21 cellular contexts compared by ENCODE assay signal in the genomic region with DNA sequence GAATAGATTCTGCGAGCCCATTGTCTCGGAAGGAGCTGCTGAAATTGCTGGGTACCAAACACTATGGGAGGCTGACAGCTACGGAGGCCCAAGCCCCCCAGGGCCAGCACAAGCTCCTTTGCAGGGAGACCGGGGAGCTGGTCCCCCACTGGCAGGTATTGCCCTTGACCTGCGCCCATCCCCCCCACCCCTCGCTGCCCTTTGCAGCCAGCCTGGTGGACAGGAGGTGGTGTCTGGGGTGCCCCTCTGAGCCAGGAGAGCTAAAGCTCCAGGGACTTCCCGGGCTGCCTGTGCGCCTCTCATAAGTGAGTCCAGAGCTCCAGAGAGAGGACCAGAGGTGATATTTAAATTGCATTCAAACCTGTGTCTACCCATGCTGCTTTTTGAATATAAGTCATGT. TPM values are rescaled to one million over a fixed set of nuclear protein-coding genes. Genes with fewer than 3 reads are reported as not detected.
A peak's percentile ranks its signal among the peaks of the same experiment; 100 is the strongest.
DNase-seq lines count a peak whose midpoint lies in the region; ATAC-seq and TF ChIP-seq lines count a peak whose summit lies in the region.
"Had no signal": no experiment of that assay in that cellular context is flagged by ENCODE, and none has a peak within 500 bp of the region (broad histone marks: within the 10 kb centered on the region; RNA-seq: fewer than 3 reads in every experiment).

No MANE protein-coding gene starts in this region.

- WGBS in heart left ventricle, 4 donors: 66 to 86% (median 77%) methylated on average over 6 to 8 of the region's 8 CpGs

- peak overlapping the region in 7 of 12 donors; percentile 8 to 49 (median 34) for H3K4me3 ChIP-seq in heart left ventricle
- no peak overlapping the region for H3K4me3 ChIP-seq in lower lobe of right lung
- no peak overlapping the region for H3K4me3 ChIP-seq in rectal smooth muscle tissue (ENCODE audit: low read length)
- H3K4me3 ChIP-seq in vagina: no peak overlapping the region
- H3K4me3 ChIP-seq: gastrocnemius medialis, lung had no signal

- no peak overlapping the region for H3K4me3 Mint-ChIP-seq in T-cell
- H3K4me3 Mint-ChIP-seq: natural killer cell treated with Interleukin-12 subunit alpha and Interleukin-12 subunit beta and Interleukin-15 and Interleukin-18, amount 100 ng/mL, for 72 hours; T-helper 1 cell treated with Interleukin-12 subunit alpha and Interleukin-12 subunit beta and Interleukin-4 antibody, amounts not matched to agents 30 μg/mL and 1 μg/mL, for 36 hours had no signal

- TF ChIP-seq CTCF in heart left ventricle (IDR thresholded peaks at IDR 0.05) (no peak), lower lobe of right lung (IDR thresholded peaks at IDR 0.05) (no peak), vagina (IDR thresholded peaks at IDR 0.05) (no peak)

- H3K36me3 ChIP-seq in heart left ventricle (peaks cover 0 to 31% (median 0%) of the 10 kb centered on the region in 9 donors), lower lobe of right lung (no peaks in the 10 kb centered on the region), rectal smooth muscle tissue (ENCODE audit: control insufficient read depth, insufficient read depth, low read length) (peaks cover 8% of the 10 kb centered on the region), vagina (peaks cover 0 to 5% of the 10 kb centered on the region in 2 donors)
- H3K36me3 ChIP-seq: gastrocnemius medialis had no signal

- no peak overlapping the region for H3K9ac ChIP-seq in rectal smooth muscle tissue (ENCODE audit: low read length)
- H3K9ac ChIP-seq: KMS-11 had no signal

- H3K4me1 Mint-ChIP-seq in T-cell: peaks cover 0 to 7% (median 6%) of the 10 kb centered on the region in 3 donors

- ATAC-seq in heart left ventricle (no peak), lower lobe of right lung (no peak), HG02852 (IDR thresholded peaks at IDR 0.05; ENCODE audit: unreplicated experiment) (no peak), T-cell (replicated peaks in 1 of 4) (no peak)
- ATAC-seq: gastrocnemius medialis; natural killer cell treated with Interleukin-12 subunit alpha and Interleukin-12 subunit beta and Interleukin-15 and Interleukin-18, amount 100 ng/mL, for 72 hours had no signal

- H3K27me3 ChIP-seq in heart left ventricle (peaks cover 0 to 17% (median 0%) of the 10 kb centered on the region in 9 donors), lower lobe of right lung (ENCODE audit: low read depth) (peaks cover 7% of the 10 kb centered on the region), rectal smooth muscle tissue (ENCODE audit: control insufficient read depth, insufficient read depth, low read length) (no peaks in the 10 kb centered on the region), vagina (no peaks in the 10 kb centered on the region)

- H3K9me3 ChIP-seq in heart left ventricle (no peaks in the 10 kb centered on the region), lower lobe of right lung (no peaks in the 10 kb centered on the region), vagina (no peaks in the 10 kb centered on the region)
- H3K9me3 ChIP-seq: gastrocnemius medialis had no signal

- TF ChIP-seq POLR2A in heart left ventricle (IDR thresholded peaks at IDR 0.05) (no peak), vagina (IDR thresholded peaks at IDR 0.05) (no peak)

- intact Hi-C loops in heart left ventricle (cut with DNase I): loop anchor here in 6 of 10 donors (1.0 to 10.0 kb wide), 5 partner anchors 25 to 157 kb away; no protein-coding TSS in a partner anchor
- intact Hi-C loops in cardiac septum (cut with DNase I): loop anchor here (1.0 to 10.0 kb wide), 3 partner anchors 25 to 157 kb away; no protein-coding TSS in a partner anchor
- intact Hi-C loops in lower lobe of right lung (cut with DNase I): no loop called here
- intact Hi-C loops in vagina (cut with DNase I): loop anchor here (5.0 kb wide), 1 partner anchor 54 kb away; no protein-coding TSS in a partner anchor

- no peaks in the 10 kb centered on the region for H3K36me3 Mint-ChIP-seq in T-cell
- H3K36me3 Mint-ChIP-seq: natural killer cell treated with Interleukin-12 subunit alpha and Interleukin-12 subunit beta and Interleukin-15 and Interleukin-18, amount 100 ng/mL, for 72 hours had no signal

- DNase-seq in heart left ventricle (no peak), cardiac septum (ENCODE audit: low spot score) (no peak), lower lobe of right lung (no peak), vagina (ENCODE audit: extremely low spot score in 2 of 2) (no peak), T-cell (no peak), H4 (ENCODE audit: low spot score) (no peak)
- DNase-seq: activated CD4-positive, alpha-beta T cell treated with anti-CD3 and anti-CD28 coated beads, Interleukin-2, amount 50 U/mL, for 4 hours; Calu3; cortex of kidney; gastrocnemius medialis; NCI-H1092; retina; stimulated activated naive CD4-positive, alpha-beta T cell treated with Interleukin-2 at 50 U/mL for 16 hours; WERI-Rb-1 had no signal

- H3K4me1 ChIP-seq in heart left ventricle (peaks cover 0 to 64% (median 20%) of the 10 kb centered on the region in 12 donors), lower lobe of right lung (peaks cover 37% of the 10 kb centered on the region), rectal smooth muscle tissue (ENCODE audit: control insufficient read depth, insufficient read depth, low read length) (peaks cover 53% of the 10 kb centered on the region), vagina (peaks cover 44% of the 10 kb centered on the region)

- H3K27ac Mint-ChIP-seq in T-cell: no peak overlapping the region
- H3K27ac Mint-ChIP-seq: natural killer cell treated with Interleukin-12 subunit alpha and Interleukin-12 subunit beta and Interleukin-15 and Interleukin-18, amount 100 ng/mL, for 72 hours; T-helper 1 cell treated with Interleukin-12 subunit alpha and Interleukin-12 subunit beta and Interleukin-4 antibody, amounts not matched to agents 30 μg/mL and 1 μg/mL, for 36 hours had no signal

- H3K27ac ChIP-seq in heart left ventricle: peak overlapping the region in 10 of 12 donors; percentile 25 to 88 (median 69)
- H3K27ac ChIP-seq in lower lobe of right lung: peak overlapping the region; percentile 54
- H3K27ac ChIP-seq in rectal smooth muscle tissue (ENCODE audit: low read depth, low read length): peak overlapping the region; percentile 40
- H3K27ac ChIP-seq in vagina: peak overlapping the region; percentile 43
- H3K27ac ChIP-seq: KMS-11, WERI-Rb-1 had no signal

- POLR2A ChIA-PET in T-cell (lab: Charles Lee): no interaction called here

- CTCF ChIA-PET in T-cell (lab: Charles Lee): interaction anchor here in 1 of 2 donors (0.7 kb wide), 1 partner anchor 1565 kb away, joined by 4 read pairs; no protein-coding TSS in a partner anchor

- H3K27me3 Mint-ChIP-seq in T-cell: peaks cover 53 to 73% of the 10 kb centered on the region in 2 donors

- no peaks in the 10 kb centered on the region for H3K9me3 Mint-ChIP-seq in T-cell
- H3K9me3 Mint-ChIP-seq: natural killer cell treated with Interleukin-12 subunit alpha and Interleukin-12 subunit beta and Interleukin-15 and Interleukin-18, amount 100 ng/mL, for 72 hours; T-helper 1 cell treated with Interleukin-12 subunit alpha and Interleukin-12 subunit beta and Interleukin-4 antibody, amounts not matched to agents 30 μg/mL and 1 μg/mL, for 36 hours had no signal

RNA-seq across cellular contexts. Expression of a gene that starts 5.4 kb away (rescaled TPM):
- 1 to 10 TPM; 1.2 to 4.7 (median 2.5) TPM for total RNA-seq in heart left ventricle
- 1 to 10 TPM in 1 of 2 donors, under 1 TPM in 1; 0.95 to 1.7 TPM for polyA plus RNA-seq in heart left ventricle
- total RNA-seq in cardiac septum: 3.7 TPM
- total RNA-seq in lower lobe of right lung: 4.3 TPM
- total RNA-seq in vagina: 2.7 TPM
- not detected for total RNA-seq in T-cell
- 3.7 and 8.3 TPM in 2 replicates for total RNA-seq in H4 (2014; rRNA removed; shearing (Covaris generic))
- total RNA-seq: natural killer cell treated with Interleukin-12 subunit alpha and Interleukin-12 subunit beta and Interleukin-15 and Interleukin-18, amount 100 ng/mL, for 72 hours; OCI-LY7 had no signal

Comparison
In these comparisons a context has a peak if more than half of its experiments do, and no peak if none do; other contexts are left out.
1. H3K4me3 ChIP-seq: peak in heart left ventricle (7 of 12); none in lower lobe of right lung (single experiment), rectal smooth muscle tissue (single experiment) and vagina (0 of 2).
2. Peak in every context shown above with its lines, with median percentiles within 50 percentile points of each other: H3K27ac ChIP-seq.